In the genomic region with DNA sequence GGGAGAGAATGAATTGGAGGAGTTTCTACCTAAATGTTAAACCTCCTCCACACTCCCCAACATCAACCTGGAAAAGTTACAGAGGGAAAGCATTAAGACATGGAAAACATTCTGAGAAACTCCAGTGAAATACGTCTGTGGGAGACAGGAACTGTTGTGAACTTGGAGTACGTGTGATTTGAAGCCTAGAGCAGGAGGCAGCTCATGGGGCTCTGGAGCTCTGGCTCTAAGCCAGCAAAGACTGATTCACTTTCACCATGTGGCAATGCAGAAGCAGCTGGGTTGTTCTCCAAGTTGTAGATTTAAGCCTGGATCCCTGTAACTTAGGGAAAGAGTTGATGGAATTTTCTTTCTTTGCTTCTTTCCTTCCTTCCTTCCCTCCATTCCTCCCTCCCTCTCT, we compare ENCODE assay signal across 11 cellular contexts.
A peak's percentile ranks its signal among the peaks of the same experiment; 100 is the strongest.
DNase-seq lines count a peak whose midpoint lies in the region; ATAC-seq and TF ChIP-seq lines count a peak whose summit lies in the region.
"Had no signal": no experiment of that assay in that cellular context is flagged by ENCODE, and none has a peak within 500 bp of the region (broad histone marks: within the 10 kb centered on the region; RNA-seq: fewer than 3 reads in every experiment).

No MANE protein-coding gene starts in this region.

- ATAC-seq in GM18873 (IDR thresholded peaks at IDR 0.05; ENCODE audit: low FRiP score, unreplicated experiment): no peak
- ATAC-seq in GM18517 (IDR thresholded peaks at IDR 0.05; ENCODE audit: unreplicated experiment): no peak
- ATAC-seq in GM21381 (IDR thresholded peaks at IDR 0.05; ENCODE audit: unreplicated experiment): no peak
- ATAC-seq in HG02759 (IDR thresholded peaks at IDR 0.05; ENCODE audit: unreplicated experiment): no peak
- ATAC-seq: activated CD8-positive, alpha-beta T cell treated with anti-CD3 and anti-CD28 coated beads, Interleukin-2, amount 10 ng/mL, durations not matched to agents 7 days and 5 days; gastrocnemius medialis had no signal

- in situ Hi-C loops in SK-MEL-5 (cut with HindIII; ENCODE audit: low pct_unique_long_range_greater_than_20kb, low sequenced_read_pairs): no loop called here

- no peak overlapping the region for H3K4me3 ChIP-seq in fibroblast of the aortic adventitia (ENCODE audit: low read depth, low read length)
- H3K4me3 ChIP-seq: gastrocnemius medialis had no signal

- DNase-seq in DMS53 treated with DMSO at 0.1 percent for 48 hours (lab: John Stamatoyannopoulos, UW; ENCODE audit: unreplicated experiment) (peak; percentile 14), SK-MEL-5 (ENCODE audit: low read depth, low spot score) (peak; percentile 57), fibroblast of the aortic adventitia (ENCODE audit: low read depth) (peak; percentile 28), non-pigmented ciliary epithelial cell (ENCODE audit: low read depth) (peak; percentile 8)
- DNase-seq: activated CD8-positive, alpha-beta T cell treated with anti-CD3 and anti-CD28 coated beads, Interleukin-2, amount 10 ng/mL, durations not matched to agents 7 days and 5 days; NCI-H187 had no signal

- TF ChIP-seq CTCF in fibroblast of the aortic adventitia (IDR thresholded peaks at IDR 0.05; ENCODE audit: insufficient read depth, low read length): no peak
